Comparison of ENCODE assay signal across 18 cellular contexts in genomic region chr6:22956029-22956715, GRCh38.
A peak's percentile ranks its signal among the peaks of the same experiment; 100 is the strongest.
DNase-seq lines count a peak whose midpoint lies in the region; TF ChIP-seq lines count a peak whose summit lies in the region.
"Had no signal": no experiment of that assay in that cellular context is flagged by ENCODE, and none has a peak within 500 bp of the region (broad histone marks: within the 10 kb centered on the region; RNA-seq: fewer than 3 reads in every experiment).

No MANE protein-coding gene starts in this region.

- TF ChIP-seq CTCF in MM.1S (IDR thresholded peaks at IDR 0.05; ENCODE audit: low read length) (no peak), astrocyte of the cerebellum (IDR thresholded peaks at IDR 0.05; ENCODE audit: low read depth, low read length, missing control alignments) (no peak), parathyroid adenoma (IDR thresholded peaks at IDR 0.05) (peak; percentile 34)

- peak overlapping the region; percentile 60 for H3K4me2 ChIP-seq in MM.1S (ENCODE audit: low read depth, low read length)
- H3K4me2 ChIP-seq in parathyroid adenoma (ENCODE audit: low read length): peak overlapping the region; percentile 57

- H3K79me2 ChIP-seq in MM.1S (ENCODE audit: low read length): no peaks in the 10 kb centered on the region
- no peaks in the 10 kb centered on the region for H3K79me2 ChIP-seq in parathyroid adenoma

- DNase-seq in DMS79 (lab: John Stamatoyannopoulos, UW) (peak; percentile 86), MM.1S (no peak), astrocyte of the cerebellum (ENCODE audit: low read depth) (peak; percentile 1), hypothalamus (lab: John Stamatoyannopoulos, UW) (no peak), HK-2 (ENCODE audit: unreplicated experiment) (no peak), H7 (no peak)
- DNase-seq: activated CD4-positive, alpha-beta T cell treated with anti-CD3 and anti-CD28 coated beads for 48 hours; activated T-cell treated with anti-CD3 and anti-CD28 coated beads, Interleukin-2, amount 50 U/mL, for 4 hours; amygdala; CD4-positive, alpha-beta T cell; KBM-7; lower lobe of right lung; NCI-H446 treated with DMSO at 0.1 percent for 48 hours; nephron progenitor cell; stimulated activated naive CD4-positive, alpha-beta T cell treated with Interleukin-2 at 50 U/mL for 16 hours had no signal

- no peak overlapping the region for H2AFZ ChIP-seq in MM.1S (ENCODE audit: low read length)
- peak overlapping the region; percentile 31 for H2AFZ ChIP-seq in parathyroid adenoma

- peaks cover 14% of the 10 kb centered on the region for H3F3A ChIP-seq in MM.1S (ENCODE audit: insufficient read depth, low read length)

- H3K4me3 ChIP-seq in MM.1S (ENCODE audit: low read length): peak overlapping the region; percentile 52; the same call in 1 of the 2 replicates
- H3K4me3 ChIP-seq in astrocyte of the cerebellum (ENCODE audit: low read depth, low read length): no peak overlapping the region
- H3K4me3 ChIP-seq in parathyroid adenoma (ENCODE audit: low read depth, low read length): peak overlapping the region; percentile 28
- H3K4me3 ChIP-seq in H7 (ENCODE audit: insufficient read depth, low read depth, low read length): no peak overlapping the region
- H3K4me3 ChIP-seq: coronary artery, HAP-1 had no signal

- H4K20me1 ChIP-seq in MM.1S (ENCODE audit: insufficient read depth, low read length): no peaks in the 10 kb centered on the region

- in situ Hi-C loops in astrocyte of the cerebellum (cut with HindIII; ENCODE audit: low sequenced_read_pairs): no loop called here

- H3K27ac ChIP-seq in MM.1S (ENCODE audit: low read length): peak overlapping the region; percentile 74; the same call in 1 of the 2 replicates
- H3K27ac ChIP-seq in parathyroid adenoma: peak overlapping the region; percentile 54
- H3K27ac ChIP-seq: coronary artery, lower lobe of right lung had no signal

- no peak overlapping the region for H3K9ac ChIP-seq in MM.1S (ENCODE audit: low read length)
- no peak overlapping the region for H3K9ac ChIP-seq in parathyroid adenoma

- no peaks in the 10 kb centered on the region for H3K9me2 ChIP-seq in MM.1S (replicated peaks; ENCODE audit: insufficient read depth, low read length)

- H3K36me3 ChIP-seq in MM.1S (replicated peaks; ENCODE audit: insufficient read depth, low read length) (no peaks in the 10 kb centered on the region), parathyroid adenoma (ENCODE audit: control insufficient read depth, insufficient read depth, low read length) (no peaks in the 10 kb centered on the region), H7 (replicated peaks; ENCODE audit: control insufficient read depth, insufficient read depth, low read length) (no peaks in the 10 kb centered on the region)
- H3K36me3 ChIP-seq: HAP-1, lower lobe of right lung had no signal

- H3K4me1 ChIP-seq in MM.1S (ENCODE audit: low read length) (peaks cover 33% of the 10 kb centered on the region), parathyroid adenoma (peaks cover 22% of the 10 kb centered on the region)
- H3K4me1 ChIP-seq: lower lobe of right lung had no signal

- H3K27me3 ChIP-seq in MM.1S (replicated peaks; ENCODE audit: insufficient read depth, low read length): no peaks in the 10 kb centered on the region
- H3K27me3 ChIP-seq in parathyroid adenoma (ENCODE audit: control insufficient read depth, insufficient read depth, low read length): no peaks in the 10 kb centered on the region
- H3K27me3 ChIP-seq in H7 (ENCODE audit: control insufficient read depth, insufficient read depth, low read length): no peaks in the 10 kb centered on the region

- H3K9me3 ChIP-seq in MM.1S (replicated peaks; ENCODE audit: insufficient read depth, low read length) (no peaks in the 10 kb centered on the region), parathyroid adenoma (ENCODE audit: control insufficient read depth, low read length) (no peaks in the 10 kb centered on the region)
- H3K9me3 ChIP-seq: HAP-1, lower lobe of right lung had no signal

Comparison
In these comparisons a context has a peak if more than half of its experiments do, and no peak if none do; other contexts are left out.
1. DNase-seq: peak in DMS79 (single experiment) and astrocyte of the cerebellum (single experiment); none in MM.1S (single experiment), hypothalamus (0 of 51), HK-2 (single experiment) and H7 (single experiment).
2. H3K4me3 ChIP-seq: peak in MM.1S (single experiment) and parathyroid adenoma (single experiment); none in astrocyte of the cerebellum (single experiment) and H7 (single experiment).